20 cellular contexts compared by ENCODE assay signal in genomic region chr3:57161915-57162314, GRCh38. TPM values are rescaled to one million over a fixed set of nuclear protein-coding genes. Genes with fewer than 3 reads are reported as not detected.
"Had no signal": no experiment of that assay in that cellular context is flagged by ENCODE, and none has a peak within 500 bp of the region (broad histone marks: within the 10 kb centered on the region; RNA-seq: fewer than 3 reads in every experiment).

No MANE protein-coding gene starts in this region.

- H3K4me1 ChIP-seq: parathyroid adenoma had no signal

- H3K27me3 ChIP-seq: esophagus muscularis mucosa had no signal

- H3K27ac ChIP-seq: esophagus muscularis mucosa, left lung, neutrophil, parathyroid adenoma, stomach, upper lobe of left lung, WERI-Rb-1 had no signal

- H3K4me3 ChIP-seq: esophagus muscularis mucosa, left lung, smooth muscle cell, stomach, upper lobe of left lung had no signal

- H3K9me3 ChIP-seq: esophagus muscularis mucosa, left lung, neutrophil, stomach, upper lobe of left lung had no signal

- DNase-seq: activated CD4-positive, alpha-beta T cell treated with anti-CD3 and anti-CD28 coated beads, Interleukin-2, amount 50 U/mL, for 4 hours; activated effector memory CD4-positive, alpha-beta T cell treated with anti-CD3 and anti-CD28 coated beads, Interleukin-2, amount 50 U/mL, for 16 hours; activated T-cell treated with anti-CD3 and anti-CD28 coated beads, Interleukin-2, amount 50 U/mL, for 72 hours; effector CD8-positive, alpha-beta T cell; hippocampal formation; left lung; naive B cell; stimulated activated CD4-positive, alpha-beta T cell treated with anti-CD3 and anti-CD28 coated beads, Interleukin-4, amount 100 ng/mL, for 24 hours; stomach; SW 1271; T-helper 2 cell; upper lobe of left lung; WERI-Rb-1 had no signal

- H3K4me2 ChIP-seq: smooth muscle cell had no signal

- H3K9ac ChIP-seq: parathyroid adenoma had no signal

- H2AFZ ChIP-seq: parathyroid adenoma had no signal

- H3K79me2 ChIP-seq: parathyroid adenoma had no signal

- H3K4me3 Mint-ChIP-seq: activated naive CD4-positive, alpha-beta T cell treated with anti-CD3 and anti-CD28 coated beads, Interleukin-2, amount 50 U/mL, for 24 hours; activated T-cell treated with anti-CD3 and anti-CD28 coated beads, Interleukin-2, amount 50 U/mL, for 72 hours; stimulated activated effector memory CD8-positive, alpha-beta T cell treated with anti-CD3 and anti-CD28 coated beads, Interleukin-12 subunit alpha, Interleukin-12 subunit beta, amount 100 ng/mL, for 72 hours had no signal

- H3K36me3 Mint-ChIP-seq: naive B cell; stimulated activated effector memory CD8-positive, alpha-beta T cell treated with anti-CD3 and anti-CD28 coated beads, Interleukin-12 subunit alpha, Interleukin-12 subunit beta, amount 100 ng/mL, for 72 hours had no signal

- H3K27ac Mint-ChIP-seq: activated T-cell treated with anti-CD3 and anti-CD28 coated beads, Interleukin-2, amount 50 U/mL, for 72 hours; naive B cell; stimulated activated effector memory CD8-positive, alpha-beta T cell treated with anti-CD3 and anti-CD28 coated beads, Interleukin-12 subunit alpha, Interleukin-12 subunit beta, amount 100 ng/mL, for 72 hours had no signal

- H3K36me3 ChIP-seq: esophagus muscularis mucosa, left lung, neutrophil, stomach, upper lobe of left lung, WERI-Rb-1 had no signal

- ATAC-seq: activated T-cell treated with anti-CD3 and anti-CD28 coated beads, Interleukin-2, amount 50 U/mL, for 72 hours; left lung; sciatic nerve; stimulated activated effector memory CD8-positive, alpha-beta T cell treated with anti-CD3 and anti-CD28 coated beads, Interleukin-12 subunit alpha, Interleukin-12 subunit beta, amount 100 ng/mL, for 72 hours had no signal

- H3K9me3 Mint-ChIP-seq: activated naive CD4-positive, alpha-beta T cell treated with anti-CD3 and anti-CD28 coated beads, Interleukin-2, amount 50 U/mL, for 24 hours; activated T-cell treated with anti-CD3 and anti-CD28 coated beads, Interleukin-2, amount 50 U/mL, for 72 hours; naive B cell; stimulated activated effector memory CD8-positive, alpha-beta T cell treated with anti-CD3 and anti-CD28 coated beads, Interleukin-12 subunit alpha, Interleukin-12 subunit beta, amount 100 ng/mL, for 72 hours had no signal

RNA-seq across cellular contexts. Expression of gene HESX1, which starts 37.9 kb away (rescaled TPM):
- polyA plus RNA-seq: smooth muscle cell had no signal
